ENCODE assay signal across 8 cellular contexts in genomic region chrX:78321809-78322208, GRCh38. TPM values are rescaled to one million over a fixed set of nuclear protein-coding genes. Genes with fewer than 3 reads are reported as not detected.
DNase-seq lines count a peak whose midpoint lies in the region; ATAC-seq and TF ChIP-seq lines count a peak whose summit lies in the region.

No MANE protein-coding gene starts in this region.

- no peaks in the 10 kb centered on the region for H3K4me1 ChIP-seq in right cardiac atrium (ENCODE audit: control insufficient read depth, insufficient read depth, low read length)

- no peak overlapping the region for H3K4me3 ChIP-seq in right cardiac atrium (ENCODE audit: low read length)

- no peak for TF ChIP-seq CTCF in VCaP (conservative IDR thresholded peaks at IDR 0.05)

- intact Hi-C loops in right cardiac atrium (cut with DNase I) = no loop called here

- H3K27me3 ChIP-seq in right cardiac atrium (ENCODE audit: control insufficient read depth, insufficient read depth) = no peaks in the 10 kb centered on the region

- 44% methylated on average over 2 of the region's 2 CpGs for WGBS in right cardiac atrium

- no peaks in the 10 kb centered on the region for H3K9me3 ChIP-seq in right cardiac atrium (ENCODE audit: control insufficient read depth, low read length)

- peak; percentile 93 for ATAC-seq in GM19463 (IDR thresholded peaks at IDR 0.05; ENCODE audit: unreplicated experiment)
- peak; percentile 97 for ATAC-seq in HG03457 (IDR thresholded peaks at IDR 0.05; ENCODE audit: unreplicated experiment)
- ATAC-seq in right cardiac atrium = peak in 1 of 2 donors; percentile 42

- DNase-seq in DMS153 (lab: John Stamatoyannopoulos, UW) (peak; percentile 78), right cardiac atrium (peak; percentile 28 to 37 (median 36)), HuH-7 (ENCODE audit: low spot score) (no peak), iPS-NIHi11 (ENCODE audit: low spot score) (no peak), glomerular visceral epithelial cell (ENCODE audit: extremely low spot score) (no peak)

- H3K27ac ChIP-seq in VCaP = peak overlapping the region; percentile 80
- H3K27ac ChIP-seq in right cardiac atrium (ENCODE audit: low read length) = no peak overlapping the region

RNA-seq across cellular contexts. Expression of gene CYSLTR1, which starts 5.6 kb away (rescaled TPM):
- total RNA-seq in right cardiac atrium = 1 to 10 TPM in 3 of 4 donors, under 1 TPM in 1; 0.84 to 1.2 (median 1.2) TPM
- polyA plus RNA-seq in right cardiac atrium = 0.52 TPM

Comparison
In these comparisons a context has a peak if more than half of its experiments do, and no peak if none do; other contexts are left out.
1. DNase-seq: peak in DMS153 (single experiment) and right cardiac atrium (3 of 3); none in HuH-7 (single experiment), iPS-NIHi11 (single experiment) and glomerular visceral epithelial cell (single experiment).